ENCODE assay signal across 8 cellular contexts in the genomic region with DNA sequence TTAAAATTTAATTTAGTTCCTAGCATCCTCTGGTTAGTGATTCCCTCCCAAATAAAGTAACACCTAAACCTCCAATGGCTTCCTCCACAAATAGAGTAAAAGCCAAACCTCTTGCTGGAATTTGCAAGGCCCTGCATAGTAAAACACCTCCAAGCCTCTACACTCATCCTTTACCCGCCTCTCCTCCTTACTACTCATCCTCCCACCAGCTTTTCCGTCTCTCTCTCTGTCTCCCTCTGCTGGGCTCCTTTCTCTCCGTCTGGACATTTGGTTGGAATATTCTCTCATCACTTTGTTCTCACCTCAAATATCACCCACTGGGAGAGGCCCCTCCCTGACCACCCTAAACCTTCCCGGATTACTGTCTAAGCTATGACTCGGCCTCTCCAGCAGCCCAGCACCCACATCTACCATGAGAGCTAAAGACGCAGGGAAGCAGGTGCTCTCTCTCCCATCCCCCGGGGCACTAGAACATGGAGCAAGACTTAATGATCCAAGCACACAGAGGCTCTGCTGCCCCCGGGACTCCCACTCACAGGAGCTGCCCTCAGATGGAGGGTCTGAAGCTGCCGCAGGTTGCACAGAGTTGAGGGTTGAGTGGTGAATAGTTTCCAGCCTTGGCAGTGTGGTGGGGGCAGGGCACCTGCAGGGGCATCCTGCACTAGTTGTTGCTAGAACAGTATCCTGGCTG.
DNase-seq lines count a peak whose midpoint lies in the region; ATAC-seq and TF ChIP-seq lines count a peak whose summit lies in the region.

No MANE protein-coding gene starts in this region.

- CTCF ChIA-PET in HEK293T (lab: Yijun Ruan, JAX), result interaction anchor here (0.5 kb wide), 1 partner anchor 475 kb away, joined by 10 read pairs; no protein-coding TSS in a partner anchor

- H3K4me1 Mint-ChIP-seq in glutamatergic neuron (ENCODE audit: low read depth, unreplicated experiment), result no peaks in the 10 kb centered on the region
- H3K4me1 Mint-ChIP-seq in stimulated activated naive B cell treated with anti-CD40 and anti-IgM and Interleukin-4, amounts not matched to agents 10 μg/mL and 1 μg/mL and 100 μg/mL, for 72 hours, result peaks cover 0 to under 1% of the 10 kb centered on the region in 2 donors

- no peak overlapping the region for H3K4me3 Mint-ChIP-seq in glutamatergic neuron (ENCODE audit: unreplicated experiment)
- no peak overlapping the region for H3K4me3 Mint-ChIP-seq in stimulated activated naive B cell treated with anti-CD40 and anti-IgM and Interleukin-4, amounts not matched to agents 10 μg/mL and 1 μg/mL and 100 μg/mL, for 72 hours

- H3K27ac Mint-ChIP-seq in glutamatergic neuron (ENCODE audit: unreplicated experiment), result no peak overlapping the region
- H3K27ac Mint-ChIP-seq in stimulated activated naive B cell treated with anti-CD40 and anti-IgM and Interleukin-4, amounts not matched to agents 10 μg/mL and 1 μg/mL and 100 μg/mL, for 72 hours, result no peak overlapping the region

- DNase-seq in AG09319 (ENCODE audit: extremely low read depth, low read depth) (no peak), HEK293T (ENCODE audit: extremely low spot score) (peak; percentile 23), SHP77 treated with DMSO at 0.1 percent for 48 hours (lab: John Stamatoyannopoulos, UW) (peak; percentile 25), glutamatergic neuron (peak; percentile 69), SIG-M5 (lab: John Stamatoyannopoulos, UW) (no peak)
- DNase-seq in stimulated activated naive B cell treated with anti-CD40 and anti-IgM and Interleukin-4, amounts not matched to agents 10 μg/mL and 1 μg/mL and 100 μg/mL, for 72 hours, result no peak

- peaks cover 3% of the 10 kb centered on the region for H3K27me3 Mint-ChIP-seq in glutamatergic neuron (ENCODE audit: unreplicated experiment)
- peaks cover 7 to 12% of the 10 kb centered on the region in 2 donors for H3K27me3 Mint-ChIP-seq in stimulated activated naive B cell treated with anti-CD40 and anti-IgM and Interleukin-4, amounts not matched to agents 10 μg/mL and 1 μg/mL and 100 μg/mL, for 72 hours

- ATAC-seq in GM18520 (IDR thresholded peaks at IDR 0.05; ENCODE audit: unreplicated experiment) (no peak), HG02642 (IDR thresholded peaks at IDR 0.05; ENCODE audit: poor library complexity, unreplicated experiment) (no peak)
- ATAC-seq in stimulated activated naive B cell treated with anti-CD40 and anti-IgM and Interleukin-4, amounts not matched to agents 10 μg/mL and 1 μg/mL and 100 μg/mL, for 72 hours (replicated peaks), result no peak

- POLR2A ChIA-PET in HEK293T (lab: Yijun Ruan, JAX), result no interaction called here

- no peaks in the 10 kb centered on the region for H3K36me3 Mint-ChIP-seq in glutamatergic neuron (ENCODE audit: unreplicated experiment)
- H3K36me3 Mint-ChIP-seq in stimulated activated naive B cell treated with anti-CD40 and anti-IgM and Interleukin-4, amounts not matched to agents 10 μg/mL and 1 μg/mL and 100 μg/mL, for 72 hours, result no peaks in the 10 kb centered on the region

- no peaks in the 10 kb centered on the region for H3K9me3 Mint-ChIP-seq in glutamatergic neuron (ENCODE audit: unreplicated experiment)
- no peaks in the 10 kb centered on the region for H3K9me3 Mint-ChIP-seq in stimulated activated naive B cell treated with anti-CD40 and anti-IgM and Interleukin-4, amounts not matched to agents 10 μg/mL and 1 μg/mL and 100 μg/mL, for 72 hours

- TF ChIP-seq CTCF in AG09319 (IDR thresholded peaks at IDR 0.05; ENCODE audit: low read depth, low read length) (peak; percentile 38), glutamatergic neuron (IDR thresholded peaks at IDR 0.05; ENCODE audit: partially characterized antibody, unreplicated experiment) (peak; percentile 62)

TF ChIP-seq in HEK293T, 16 proteins besides CTCF, POLR2A, EP300 and RAD21:
- TF ChIP-seq NFRKB (IDR thresholded peaks at IDR 0.05) (no peak), TARDBP (IDR thresholded peaks at IDR 0.05) (no peak), FOXK2 (IDR thresholded peaks at IDR 0.05) (no peak), ZNF384 (IDR thresholded peaks at IDR 0.05) (no peak), FOXA1 (IDR thresholded peaks at IDR 0.05) (no peak), ARNT (IDR thresholded peaks at IDR 0.05) (no peak), SUZ12 (IDR thresholded peaks at IDR 0.05) (no peak), ELF4 (IDR thresholded peaks at IDR 0.05) (no peak), HDGF (IDR thresholded peaks at IDR 0.05; ENCODE audit: borderline replicate concordance) (no peak), SP1 (IDR thresholded peaks at IDR 0.05) (no peak)
- TF ChIP-seq, protein P1, sequence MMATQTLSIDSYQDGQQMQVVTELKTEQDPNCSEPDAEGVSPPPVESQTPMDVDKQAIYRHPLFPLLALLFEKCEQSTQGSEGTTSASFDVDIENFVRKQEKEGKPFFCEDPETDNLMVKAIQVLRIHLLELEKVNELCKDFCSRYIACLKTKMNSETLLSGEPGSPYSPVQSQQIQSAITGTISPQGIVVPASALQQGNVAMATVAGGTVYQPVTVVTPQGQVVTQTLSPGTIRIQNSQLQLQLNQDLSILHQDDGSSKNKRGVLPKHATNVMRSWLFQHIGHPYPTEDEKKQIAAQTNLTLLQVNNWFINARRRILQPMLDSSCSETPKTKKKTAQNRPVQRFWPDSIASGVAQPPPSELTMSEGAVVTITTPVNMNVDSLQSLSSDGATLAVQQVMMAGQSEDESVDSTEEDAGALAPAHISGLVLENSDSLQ (IDR thresholded peaks at IDR 0.05), result no peak

Comparison
In these comparisons a context has a peak if more than half of its experiments do, and no peak if none do; other contexts are left out.
1. DNase-seq: peak in HEK293T (single experiment), SHP77 treated with DMSO at 0.1 percent for 48 hours (single experiment) and glutamatergic neuron (single experiment); none in AG09319 (single experiment), SIG-M5 (single experiment) and stimulated activated naive B cell treated with anti-CD40 and anti-IgM and Interleukin-4, amounts not matched to agents 10 μg/mL and 1 μg/mL and 100 μg/mL, for 72 hours (single experiment).